In the genomic region with DNA sequence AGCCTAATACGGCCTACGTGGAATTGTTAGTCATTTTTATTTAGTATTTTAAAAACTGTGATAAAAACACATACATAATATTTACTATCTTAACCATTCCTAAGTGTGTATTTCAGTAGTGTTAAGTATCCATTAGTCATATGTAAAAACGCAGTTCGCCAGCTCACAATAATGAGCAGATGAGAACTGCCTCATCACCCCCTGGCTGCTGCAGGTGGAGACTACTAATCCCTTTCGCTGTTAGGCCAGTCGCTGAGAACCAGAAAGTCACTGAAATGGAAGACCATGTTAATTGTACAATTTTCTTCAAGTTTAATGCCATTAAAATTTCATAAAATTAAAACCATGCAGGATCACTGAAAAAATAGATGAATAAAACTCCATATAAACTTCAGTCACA, we compare ENCODE assay signal across 1 cellular context.
TF ChIP-seq lines count a peak whose summit lies in the region.

No MANE protein-coding gene starts in this region.

TF ChIP-seq in IMR-90, 13 proteins besides CTCF, POLR2A, EP300 and RAD21 (continued from another document):
- TF ChIP-seq NFE2L2 (IDR thresholded peaks at IDR 0.05; ENCODE audit: low read depth, low read length) (no peak), MAZ (IDR thresholded peaks at IDR 0.05; ENCODE audit: borderline replicate concordance, low read depth, low read length) (no peak), CEBPB (IDR thresholded peaks at IDR 0.05; ENCODE audit: low read depth, low read length) (no peak), BHLHE40 (IDR thresholded peaks at IDR 0.05; ENCODE audit: low read depth, low read length) (no peak), MAFK (IDR thresholded peaks at IDR 0.05; ENCODE audit: low read depth, low read length) (no peak), RFX5 (IDR thresholded peaks at IDR 0.05; ENCODE audit: low read depth, low read length) (no peak), SMC3 (IDR thresholded peaks at IDR 0.05; ENCODE audit: low read depth, low read length) (no peak), CHD1 (IDR thresholded peaks at IDR 0.05; ENCODE audit: low read depth, low read length) (no peak)
- TF ChIP-seq, protein P1, sequence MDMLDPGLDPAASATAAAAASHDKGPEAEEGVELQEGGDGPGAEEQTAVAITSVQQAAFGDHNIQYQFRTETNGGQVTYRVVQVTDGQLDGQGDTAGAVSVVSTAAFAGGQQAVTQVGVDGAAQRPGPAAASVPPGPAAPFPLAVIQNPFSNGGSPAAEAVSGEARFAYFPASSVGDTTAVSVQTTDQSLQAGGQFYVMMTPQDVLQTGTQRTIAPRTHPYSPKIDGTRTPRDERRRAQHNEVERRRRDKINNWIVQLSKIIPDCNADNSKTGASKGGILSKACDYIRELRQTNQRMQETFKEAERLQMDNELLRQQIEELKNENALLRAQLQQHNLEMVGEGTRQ (IDR thresholded peaks at IDR 0.05; ENCODE audit: low read depth, low read length), result no peak
TF ChIP-seq in IMR-90: peak in this region for 0.
